1 cellular context compared by ENCODE assay signal in genomic region chr1:201021333-201022177, GRCh38.
TF ChIP-seq lines count a peak whose summit lies in the region.

No MANE protein-coding gene starts in this region.

TF ChIP-seq in H1, 55 proteins besides CTCF, POLR2A, EP300 and RAD21:
- no peak for TF ChIP-seq SRF (IDR thresholded peaks at IDR 0.05; ENCODE audit: low read depth, low read length)
- no peak for TF ChIP-seq USF2 (IDR thresholded peaks at IDR 0.05; ENCODE audit: low read length)
- TF ChIP-seq PHF8 (conservative IDR thresholded peaks at IDR 0.05; ENCODE audit: low read depth, low read length) = no peak
- TF ChIP-seq TEAD4 (IDR thresholded peaks at IDR 0.05; ENCODE audit: low read depth, low read length) = no peak
- TF ChIP-seq NANOG (IDR thresholded peaks at IDR 0.05; ENCODE audit: insufficient read depth, low read depth, low read length, poor library complexity, severe bottlenecking) = no peak
- no peak for TF ChIP-seq POLR2AphosphoS5 (IDR thresholded peaks at IDR 0.05; ENCODE audit: low read depth, low read length)
- TF ChIP-seq CHD2 (IDR thresholded peaks at IDR 0.05; ENCODE audit: low read length) = no peak
- no peak for TF ChIP-seq RFX5 (IDR thresholded peaks at IDR 0.05; ENCODE audit: borderline replicate concordance, low read depth, low read length)
- TF ChIP-seq KDM5A (IDR thresholded peaks at IDR 0.05; ENCODE audit: low read length) = no peak
- TF ChIP-seq CEBPB (IDR thresholded peaks at IDR 0.05; ENCODE audit: low read depth, low read length) = no peak
- no peak for TF ChIP-seq RNF2 (IDR thresholded peaks at IDR 0.05; ENCODE audit: borderline replicate concordance, low read depth, low read length, missing control alignments, poor library complexity, severe bottlenecking)
- TF ChIP-seq SP4 (IDR thresholded peaks at IDR 0.05; ENCODE audit: low read length) = no peak
- no peak for TF ChIP-seq FOSL1 (IDR thresholded peaks at IDR 0.05; ENCODE audit: insufficient read depth, low read depth, low read length)
- TF ChIP-seq GTF2F1 (IDR thresholded peaks at IDR 0.05; ENCODE audit: borderline replicate concordance, low read depth, low read length) = no peak
- TF ChIP-seq CHD1 (IDR thresholded peaks at IDR 0.05; ENCODE audit: low read depth, low read length) = no peak
- TF ChIP-seq KDM1A (IDR thresholded peaks at IDR 0.05; ENCODE audit: borderline replicate concordance, low read length) = no peak
- TF ChIP-seq ATF2 (IDR thresholded peaks at IDR 0.05; ENCODE audit: low read length) = no peak
- no peak for TF ChIP-seq KDM4A (IDR thresholded peaks at IDR 0.05; ENCODE audit: low read depth, low read length, severe bottlenecking)
